In the genomic region with DNA sequence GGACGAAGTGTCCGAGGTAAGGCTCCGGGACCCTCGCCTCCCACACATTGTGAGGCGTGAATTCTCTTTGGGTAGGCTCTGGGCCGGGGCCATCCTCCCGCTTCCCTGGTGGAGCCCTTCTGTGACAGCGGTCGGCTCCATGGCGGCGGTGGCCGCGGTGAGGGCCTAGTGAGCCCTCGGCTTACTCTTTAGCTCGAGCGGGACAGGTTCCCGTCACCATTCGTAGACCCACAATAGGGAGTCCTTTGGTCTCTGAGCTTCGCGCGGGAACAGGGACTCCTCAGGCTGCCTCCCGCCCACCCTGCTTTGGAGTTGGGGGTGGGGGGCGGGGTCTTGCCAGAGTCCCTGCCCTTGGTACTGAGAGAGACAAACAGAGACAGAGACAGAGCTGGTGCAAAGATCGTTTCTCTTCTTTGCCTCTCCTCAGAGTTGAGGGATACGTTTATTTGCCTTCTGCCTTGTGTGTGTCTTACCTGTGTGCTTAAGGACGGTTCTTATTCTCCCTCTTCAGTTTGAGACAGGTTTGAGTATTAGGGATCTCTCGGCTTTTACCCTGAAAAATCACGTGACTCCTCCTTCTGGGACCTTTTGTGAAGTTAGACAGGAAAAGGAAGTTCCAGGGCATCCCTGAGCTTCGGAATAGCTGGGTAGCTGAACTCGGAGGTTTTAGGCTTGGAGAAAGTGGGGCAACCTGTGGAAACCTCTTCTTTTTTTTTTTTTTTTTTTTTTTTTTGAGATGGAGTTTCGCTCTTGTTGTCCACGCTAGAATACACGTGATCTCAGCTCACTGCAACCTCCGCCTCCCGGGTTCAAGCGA, we compare ENCODE assay signal across 9 cellular contexts. TPM values are rescaled to one million over a fixed set of nuclear protein-coding genes. Genes with fewer than 3 reads are reported as not detected.
DNase-seq lines count a peak whose midpoint lies in the region; ATAC-seq and TF ChIP-seq lines count a peak whose summit lies in the region.
"Had no signal": no experiment of that assay in that cellular context is flagged by ENCODE, and none has a peak within 500 bp of the region (broad histone marks: within the 10 kb centered on the region; RNA-seq: fewer than 3 reads in every experiment).

No MANE protein-coding gene starts in this region.

- no peaks in the 10 kb centered on the region for H3K27me3 Mint-ChIP-seq in activated T-cell treated with anti-CD3 and anti-CD28 coated beads, Interleukin-2, amount 50 U/mL, for 72 hours (ENCODE audit: low read depth)
- no peaks in the 10 kb centered on the region for H3K27me3 Mint-ChIP-seq in neural crest cell (ENCODE audit: low read depth)

- peaks cover 44% of the 10 kb centered on the region for H4K20me1 ChIP-seq in PC-9 (ENCODE audit: insufficient read depth)

- peaks cover 73% of the 10 kb centered on the region for H3K79me2 ChIP-seq in PC-9 (ENCODE audit: low read depth)

- peak; percentile 3 for ATAC-seq in activated T-cell treated with anti-CD3 and anti-CD28 coated beads, Interleukin-2, amount 50 U/mL, for 72 hours (replicated peaks in 1 of 2)
- no peak for ATAC-seq in HG03521 (IDR thresholded peaks at IDR 0.05; ENCODE audit: unreplicated experiment)

- H3K4me3 Mint-ChIP-seq in activated T-cell treated with anti-CD3 and anti-CD28 coated beads, Interleukin-2, amount 50 U/mL, for 72 hours: no peak overlapping the region
- no peak overlapping the region for H3K4me3 Mint-ChIP-seq in neural crest cell
- H3K4me3 Mint-ChIP-seq: T-helper 1 cell treated with Interleukin-12 subunit alpha and Interleukin-12 subunit beta and Interleukin-4 antibody, amounts not matched to agents 30 μg/mL and 1 μg/mL, for 36 hours had no signal

- peak overlapping the region; percentile 87 for H3K4me2 ChIP-seq in PC-9

- H3K4me1 ChIP-seq in PC-9 (replicated peaks; ENCODE audit: insufficient read depth): peaks cover 36% of the 10 kb centered on the region

- H3K36me3 Mint-ChIP-seq in activated T-cell treated with anti-CD3 and anti-CD28 coated beads, Interleukin-2, amount 50 U/mL, for 72 hours (ENCODE audit: insufficient read depth in 2 of 2): peaks cover 2 to 8% of the 10 kb centered on the region in 2 donors
- no peaks in the 10 kb centered on the region for H3K36me3 Mint-ChIP-seq in neural crest cell (ENCODE audit: low read depth)

- H3F3A ChIP-seq in PC-9 (ENCODE audit: insufficient read depth, low read depth): peaks cover 28% of the 10 kb centered on the region

- DNase-seq in CMK (ENCODE audit: low read depth) (peak; percentile 24), HEK293T (ENCODE audit: extremely low spot score) (peak; percentile 46), PC-9 (peak; percentile 44 to 65), fibroblast of peridontal ligament (ENCODE audit: extremely low read depth) (peak; percentile 23), neural crest cell (ENCODE audit: low read depth, low spot score) (peak; percentile 39), superior temporal gyrus (ENCODE audit: extremely low spot score) (peak; percentile 22)
- peak; percentile 61 to 68 for DNase-seq in activated T-cell treated with anti-CD3 and anti-CD28 coated beads, Interleukin-2, amount 50 U/mL, for 72 hours

- intact Hi-C loops in PC-9 (cut with micrococcal nuclease; ENCODE audit: unreplicated experiment): no loop called here

- H3K4me1 Mint-ChIP-seq in activated T-cell treated with anti-CD3 and anti-CD28 coated beads, Interleukin-2, amount 50 U/mL, for 72 hours (ENCODE audit: low read depth): peaks cover 43% of the 10 kb centered on the region
- peaks cover 25% of the 10 kb centered on the region for H3K4me1 Mint-ChIP-seq in neural crest cell

- peak overlapping the region; percentile 53 for H3K27ac ChIP-seq in PC-9

- H3K27me3 ChIP-seq in PC-9 (ENCODE audit: insufficient read depth, low read depth): no peaks in the 10 kb centered on the region

- peak overlapping the region; percentile 70 for H2AFZ ChIP-seq in PC-9

- CTCF ChIA-PET in HEK293T (lab: Yijun Ruan, JAX): interaction anchor here (0.5 to 2.0 kb wide), 3 partner anchors 37 to 158 kb away, joined by 3 to 10 read pairs (median 4); no protein-coding TSS in a partner anchor
- CTCF ChIA-PET in PC-9 (lab: Charles Lee): interaction anchor here (0.7 kb wide), 1 partner anchor 163 kb away, joined by 6 read pairs; no protein-coding TSS in a partner anchor

- TF ChIP-seq CTCF in PC-9 (conservative IDR thresholded peaks at IDR 0.05) (no peak), neural crest cell (conservative IDR thresholded peaks at IDR 0.05) (no peak)

- H3K9me2 ChIP-seq in PC-9 (ENCODE audit: insufficient read depth): no peaks in the 10 kb centered on the region

- no peaks in the 10 kb centered on the region for H3K36me3 ChIP-seq in PC-9 (ENCODE audit: low read depth)

- BruUV-seq in PC-9 (replicated peaks; lab: Mats Ljungman, UMichigan): TSS peak; percentile 28

- POLR2A ChIA-PET in HEK293T (lab: Yijun Ruan, JAX) (interaction anchor here (0.6 to 3.5 kb wide), 26 partner anchors 9 to 323 kb away, joined by 3 to 24 read pairs (median 5); a partner anchor contains a TSS), PC-9 (lab: Charles Lee; ENCODE audit: unreplicated experiment) (interaction anchor here (0.5 to 1.1 kb wide), 2 partner anchors 128 to 245 kb away, joined by 6 to 7 read pairs; a partner anchor contains a TSS)

- no peaks in the 10 kb centered on the region for H3K9me3 Mint-ChIP-seq in activated T-cell treated with anti-CD3 and anti-CD28 coated beads, Interleukin-2, amount 50 U/mL, for 72 hours
- no peaks in the 10 kb centered on the region for H3K9me3 Mint-ChIP-seq in neural crest cell
- H3K9me3 Mint-ChIP-seq: T-helper 1 cell treated with Interleukin-12 subunit alpha and Interleukin-12 subunit beta and Interleukin-4 antibody, amounts not matched to agents 30 μg/mL and 1 μg/mL, for 36 hours had no signal

- H3K9me3 ChIP-seq in PC-9 (ENCODE audit: insufficient read depth, low read depth): no peaks in the 10 kb centered on the region

- peak overlapping the region; percentile 89 for H3K4me3 ChIP-seq in PC-9

- peak overlapping the region; percentile 91 for H3K27ac Mint-ChIP-seq in activated T-cell treated with anti-CD3 and anti-CD28 coated beads, Interleukin-2, amount 50 U/mL, for 72 hours
- no peak overlapping the region for H3K27ac Mint-ChIP-seq in neural crest cell (ENCODE audit: unreplicated experiment)
- H3K27ac Mint-ChIP-seq: T-helper 1 cell treated with Interleukin-12 subunit alpha and Interleukin-12 subunit beta and Interleukin-4 antibody, amounts not matched to agents 30 μg/mL and 1 μg/mL, for 36 hours had no signal

TF ChIP-seq in HEK293T, 16 proteins besides CTCF, POLR2A, EP300 and RAD21:
- TF ChIP-seq ZNF384 (IDR thresholded peaks at IDR 0.05) (peak; percentile 81), ELF4 (IDR thresholded peaks at IDR 0.05) (no peak)

RNA-seq across cellular contexts. Expression of a gene that starts 0.8 kb away (rescaled TPM):
- total RNA-seq in PC-9 (2021): 90.7 and 109 TPM in 2 replicates
- 100 to 1,000 TPM; 122 to 140 TPM for total RNA-seq in activated T-cell treated with anti-CD3 and anti-CD28 coated beads, Interleukin-2, amount 50 U/mL, for 72 hours
- 152 and 154 TPM in 2 replicates for total RNA-seq in neural crest cell

RNA-seq across cellular contexts. Expression of a gene that starts 42.5 kb away (rescaled TPM):
- 0.20 and 0.53 TPM in 2 replicates for total RNA-seq in PC-9 (2021)
- under 1 TPM; 0.07 to 0.56 TPM for total RNA-seq in activated T-cell treated with anti-CD3 and anti-CD28 coated beads, Interleukin-2, amount 50 U/mL, for 72 hours
- total RNA-seq in neural crest cell: not detected in 2 replicates

RNA-seq across cellular contexts. Expression of a gene that starts 56.1 kb away (rescaled TPM):
- 8.5 and 9.0 TPM in 2 replicates for total RNA-seq in PC-9 (2021)
- 10 to 100 TPM in 1 of 2 donors, 1 to 10 TPM in 1; 9.6 to 13.6 TPM for total RNA-seq in activated T-cell treated with anti-CD3 and anti-CD28 coated beads, Interleukin-2, amount 50 U/mL, for 72 hours
- total RNA-seq in neural crest cell: 2.2 and 2.4 TPM in 2 replicates
